12 cellular contexts compared by ENCODE assay signal in the genomic region with DNA sequence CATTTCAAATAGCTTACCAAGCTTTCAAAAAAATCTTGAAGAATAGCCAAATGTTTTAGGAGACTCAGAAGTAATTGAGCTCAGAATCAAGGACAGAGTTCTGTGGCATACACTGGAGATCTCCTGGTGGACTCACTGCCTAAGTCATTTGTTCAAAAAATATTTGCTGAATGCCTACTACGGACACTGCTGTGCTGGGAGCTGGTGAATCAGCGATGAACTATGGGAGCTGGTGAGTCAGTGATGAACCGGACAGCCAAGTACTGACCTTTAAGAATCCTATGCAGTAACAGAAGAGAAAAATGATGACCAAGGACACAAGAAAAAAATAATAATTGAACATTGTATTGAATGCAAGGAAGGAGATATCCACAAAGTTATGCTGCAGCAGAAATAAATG.
DNase-seq lines count a peak whose midpoint lies in the region; ATAC-seq, FAIRE-seq and TF ChIP-seq lines count a peak whose summit lies in the region.
"Had no signal": no experiment of that assay in that cellular context is flagged by ENCODE, and none has a peak within 500 bp of the region (broad histone marks: within the 10 kb centered on the region; RNA-seq: fewer than 3 reads in every experiment).

No MANE protein-coding gene starts in this region.

- H3K4me2 ChIP-seq in A549 (peak overlapping the region; percentile 60), hepatocyte (no peak overlapping the region)
- H3K4me2 ChIP-seq: BLaER1 treated with 17β-estradiol and CSF1 and Interleukin-3, amounts not matched to agents 10 nM and 100 nM had no signal

- CTCF ChIA-PET in A549 (lab: Yijun Ruan, JAX) = interaction anchor here (0.7 kb wide), 1 partner anchor 1940 kb away, joined by 3 read pairs; no protein-coding TSS in a partner anchor

- H4K20me1 ChIP-seq in hepatocyte (ENCODE audit: insufficient read depth, poor library complexity, severe bottlenecking) = no peaks in the 10 kb centered on the region
- H4K20me1 ChIP-seq: BLaER1 treated with 17β-estradiol and CSF1 and Interleukin-3, amounts not matched to agents 10 nM and 100 nM had no signal

- TF ChIP-seq EP300 in A549 (IDR thresholded peaks at IDR 0.05) = no peak

- TF ChIP-seq CTCF in A549 (IDR thresholded peaks at IDR 0.05) = no peak
- no peak for TF ChIP-seq CTCF in HFF-Myc (IDR thresholded peaks at IDR 0.05; ENCODE audit: low read depth, low read length, missing control alignments)
- no peak for TF ChIP-seq CTCF in astrocyte of the cerebellum (IDR thresholded peaks at IDR 0.05; ENCODE audit: low read depth, low read length, missing control alignments)
- no peak for TF ChIP-seq CTCF in hepatocyte (IDR thresholded peaks at IDR 0.05; ENCODE audit: poor library complexity)

- ATAC-seq in A549 (peak; percentile 98), GM19397 (IDR thresholded peaks at IDR 0.05; ENCODE audit: unreplicated experiment) (no peak), GM18517 (IDR thresholded peaks at IDR 0.05; ENCODE audit: unreplicated experiment) (no peak)

- peaks cover 15% of the 10 kb centered on the region; the same call in 2 of the 3 replicates for H3K4me1 ChIP-seq in A549
- H3K4me1 ChIP-seq in hepatocyte (ENCODE audit: insufficient read depth) = no peaks in the 10 kb centered on the region
- H3K4me1 ChIP-seq: BLaER1 treated with 17β-estradiol and CSF1 and Interleukin-3, amounts not matched to agents 10 nM and 100 nM; pancreas had no signal

- no peak for TF ChIP-seq POLR2A in A549 (IDR thresholded peaks at IDR 0.05; ENCODE audit: low read length)

- WGBS in A549 (ENCODE audit: missing lambda C conversion rate) = 0% methylated on average over 3 of the region's 3 CpGs
- 74% methylated on average over 3 of the region's 3 CpGs for WGBS in hepatocyte (ENCODE audit: low lambda C conversion rate, missing lambda C conversion rate)

- peak; percentile 1 to 73 for DNase-seq in A549 (ENCODE audit: low read depth in 1 of 2, low spot score in 1 of 2)
- DNase-seq in HFF-Myc (ENCODE audit: extremely low read depth, low read depth) = peak; percentile 51
- DNase-seq in astrocyte of the cerebellum (ENCODE audit: low read depth) = peak; percentile 80
- peak; percentile 15 for DNase-seq in hepatocyte (ENCODE audit: low spot score)
- no peak for DNase-seq in activated gamma-delta T cell (lab: John Stamatoyannopoulos, UW)
- no peak for DNase-seq in NCI-H748 treated with DMSO at 0.1 percent for 48 hours (lab: John Stamatoyannopoulos, UW)
- DNase-seq: activated T-cell treated with anti-CD3 and anti-CD28 coated beads, Interleukin-2, amount 50 U/mL, for 1 hour; NCI-H82; pancreas had no signal

- H3K79me2 ChIP-seq in hepatocyte = no peaks in the 10 kb centered on the region

- no peak for FAIRE-seq in A549 (lab: Jason Lieb, UNC)
- FAIRE-seq: pancreas had no signal

- POLR2A ChIA-PET in A549 (lab: Yijun Ruan, JAX) = no interaction called here

- H3K9me2 ChIP-seq in hepatocyte (replicated peaks; ENCODE audit: insufficient read depth) = no peaks in the 10 kb centered on the region

- no peak overlapping the region for H2AFZ ChIP-seq in hepatocyte

- no peak for TF ChIP-seq RAD21 in A549 (conservative IDR thresholded peaks at IDR 0.05 in 1 of 2, IDR thresholded peaks at IDR 0.05 in 1 of 2)

- no peaks in the 10 kb centered on the region for H3K27me3 ChIP-seq in hepatocyte
- H3K27me3 ChIP-seq: BLaER1 treated with 17β-estradiol and CSF1 and Interleukin-3, amounts not matched to agents 10 nM and 100 nM; pancreas had no signal

- H3K9me3 ChIP-seq in A549 = no peaks in the 10 kb centered on the region
- no peaks in the 10 kb centered on the region for H3K9me3 ChIP-seq in hepatocyte (ENCODE audit: low read depth)
- H3K9me3 ChIP-seq: BLaER1 treated with 17β-estradiol and CSF1 and Interleukin-3, amounts not matched to agents 10 nM and 100 nM; pancreas had no signal

- no peaks in the 10 kb centered on the region for H3K36me3 ChIP-seq in hepatocyte (replicated peaks; ENCODE audit: insufficient read depth, low read depth)
- H3K36me3 ChIP-seq: BLaER1 treated with 17β-estradiol and CSF1 and Interleukin-3, amounts not matched to agents 10 nM and 100 nM; pancreas had no signal

- in situ Hi-C loops in astrocyte of the cerebellum (cut with HindIII; ENCODE audit: low sequenced_read_pairs) = no loop called here

- H3K4me3 ChIP-seq in A549 (no peak overlapping the region), HFF-Myc (replicated peaks; ENCODE audit: low read depth, low read length) (no peak overlapping the region), astrocyte of the cerebellum (ENCODE audit: low read depth, low read length) (no peak overlapping the region), hepatocyte (no peak overlapping the region)
- H3K4me3 ChIP-seq: BLaER1 treated with 17β-estradiol and CSF1 and Interleukin-3, amounts not matched to agents 10 nM and 100 nM; pancreas had no signal

- H3K27ac ChIP-seq in A549 = peak overlapping the region; percentile 48 to 55; a peak in 3 of 6 replicates
- H3K27ac ChIP-seq in hepatocyte = no peak overlapping the region
- H3K27ac ChIP-seq: BLaER1 treated with 17β-estradiol and CSF1 and Interleukin-3, amounts not matched to agents 10 nM and 100 nM; pancreas had no signal

TF ChIP-seq in A549, 52 proteins besides CTCF, POLR2A, EP300 and RAD21:
- no peak for TF ChIP-seq HOXB13 (CRISPR knock-in tag; IDR thresholded peaks at IDR 0.05; ENCODE audit: low read depth)
- TF ChIP-seq FOSL2 (IDR thresholded peaks at IDR 0.05) = peak; percentile 63
- TF ChIP-seq FOSL2 (CRISPR knock-in tag; IDR thresholded peaks at IDR 0.05) = peak; percentile 81
- TF ChIP-seq RNF2 (IDR thresholded peaks at IDR 0.05; ENCODE audit: borderline replicate concordance, low read depth) = no peak
- peak; percentile 51; the same call in 1 of the 2 replicates for TF ChIP-seq JUNB (IDR thresholded peaks at IDR 0.05)
TF ChIP-seq in A549: peak in this region for 2.

Comparison
In these comparisons a context has a peak if more than half of its experiments do, and no peak if none do; other contexts are left out.
1. ATAC-seq: peak in A549 (2 of 2); none in GM19397 (single experiment) and GM18517 (single experiment).
2. DNase-seq: peak in A549 (2 of 2), HFF-Myc (single experiment), astrocyte of the cerebellum (single experiment) and hepatocyte (single experiment); none in activated gamma-delta T cell (single experiment) and NCI-H748 treated with DMSO at 0.1 percent for 48 hours (single experiment).